29 cellular contexts compared by ENCODE assay signal in the genomic region with DNA sequence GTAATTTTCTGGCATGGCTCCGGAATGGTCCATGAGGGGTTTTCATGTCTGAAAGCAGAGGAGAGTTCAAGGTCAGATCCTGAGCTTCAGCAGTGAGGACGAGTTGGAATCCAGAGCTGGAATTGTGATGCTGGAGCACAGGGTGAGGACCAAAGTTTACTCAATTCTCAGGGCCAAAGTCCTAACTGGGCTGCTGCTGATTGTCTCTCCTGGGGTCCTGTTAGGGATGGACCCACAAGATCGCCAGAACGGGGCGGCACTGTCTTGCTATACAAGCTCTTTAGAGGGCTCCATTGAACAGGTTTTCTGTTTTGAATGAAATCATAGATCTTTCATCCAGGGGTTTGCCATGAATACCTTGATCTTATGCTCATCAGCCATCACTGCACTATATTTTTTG.
"Had no signal": no experiment of that assay in that cellular context is flagged by ENCODE, and none has a peak within 500 bp of the region (broad histone marks: within the 10 kb centered on the region; RNA-seq: fewer than 3 reads in every experiment).

No MANE protein-coding gene starts in this region.

- H3K4me1 Mint-ChIP-seq: naive thymus-derived CD8-positive, alpha-beta T cell; stimulated activated effector memory CD8-positive, alpha-beta T cell treated with anti-CD3 and anti-CD28 coated beads, Interleukin-12 subunit alpha, Interleukin-12 subunit beta, amount 100 ng/mL, for 72 hours; stimulated activated naive CD8-positive, alpha-beta T cell treated with anti-CD3 and anti-CD28 coated beads, Interleukin-15, amount 100 ng/mL, for 72 hours had no signal

- H3K4me3 ChIP-seq: ovary, psoas muscle, right lobe of liver, sigmoid colon, suprapubic skin, testis, tibial artery, transverse colon, upper lobe of left lung, vagina had no signal

- H3K36me3 ChIP-seq: neutrophil, ovary, right lobe of liver, sigmoid colon, suprapubic skin, tibial artery, transverse colon, upper lobe of left lung, vagina had no signal

- ATAC-seq: naive thymus-derived CD8-positive, alpha-beta T cell; psoas muscle; right cardiac atrium; right lobe of liver; stimulated activated naive CD8-positive, alpha-beta T cell treated with anti-CD3 and anti-CD28 coated beads, Interleukin-15, amount 100 ng/mL, for 72 hours; stimulated activated naive CD8-positive, alpha-beta T cell treated with anti-CD3 and anti-CD28 coated beads, Interleukin-15, Interleukin-2, amounts not matched to agents 100 U/mL and 50 U/mL, for 24 hours had no signal

- H3K9me3 Mint-ChIP-seq: naive thymus-derived CD8-positive, alpha-beta T cell; natural killer cell treated with Interleukin-12 subunit alpha and Interleukin-12 subunit beta and Interleukin-15 and Interleukin-18, amount 100 ng/mL, for 72 hours; nephron progenitor cell; neural crest cell; stimulated activated effector memory CD8-positive, alpha-beta T cell treated with anti-CD3 and anti-CD28 coated beads, Interleukin-12 subunit alpha, Interleukin-12 subunit beta, amount 100 ng/mL, for 72 hours; stimulated activated naive CD8-positive, alpha-beta T cell treated with anti-CD3 and anti-CD28 coated beads, Interleukin-15, amount 100 ng/mL, for 72 hours had no signal

- H3K27me3 ChIP-seq: ovary, right lobe of liver, sigmoid colon, testis, tibial artery, transverse colon, upper lobe of left lung, vagina had no signal

- H3K9me3 ChIP-seq: neutrophil, ovary, psoas muscle, right lobe of liver, sigmoid colon, suprapubic skin, testis, tibial artery, transverse colon, upper lobe of left lung, vagina had no signal

- H3K27me3 Mint-ChIP-seq: natural killer cell treated with Interleukin-12 subunit alpha and Interleukin-12 subunit beta and Interleukin-15 and Interleukin-18, amount 100 ng/mL, for 72 hours; stimulated activated naive CD8-positive, alpha-beta T cell treated with anti-CD3 and anti-CD28 coated beads, Interleukin-15, amount 100 ng/mL, for 72 hours had no signal

- DNase-seq: naive thymus-derived CD8-positive, alpha-beta T cell; nephron progenitor cell; nucleus accumbens; ovary; psoas muscle; right cardiac atrium; right lobe of liver; sigmoid colon; small intestine; stimulated activated CD4-positive, alpha-beta T cell treated with anti-CD3 and anti-CD28 coated beads, Interleukin-15, amount 100 ng/mL, for 24 hours; stimulated activated CD4-positive, alpha-beta T cell treated with anti-CD3 and anti-CD28 coated beads, Interleukin-2, amount 100 ng/mL, for 24 hours; stimulated activated CD4-positive, alpha-beta T cell treated with anti-CD3 and anti-CD28 coated beads, Interleukin-2, amount 100 ng/mL, for 48 hours; stimulated activated CD4-positive, alpha-beta T cell treated with anti-CD3 and anti-CD28 coated beads, Interleukin-4, amount 100 ng/mL, for 24 hours; stimulated activated naive CD4-positive, alpha-beta T cell; stimulated activated naive CD8-positive, alpha-beta T cell treated with anti-CD3 and anti-CD28 coated beads, Interleukin-15, amount 100 ng/mL, for 72 hours; stimulated activated naive CD8-positive, alpha-beta T cell treated with anti-CD3 and anti-CD28 coated beads, Interleukin-15, Interleukin-2, amounts not matched to agents 100 U/mL and 50 U/mL, for 24 hours; substantia nigra; testis; transverse colon; upper lobe of left lung had no signal

- H3K4me3 Mint-ChIP-seq: naive thymus-derived CD8-positive, alpha-beta T cell; natural killer cell treated with Interleukin-12 subunit alpha and Interleukin-12 subunit beta and Interleukin-15 and Interleukin-18, amount 100 ng/mL, for 72 hours; nephron progenitor cell; neural crest cell; stimulated activated effector memory CD8-positive, alpha-beta T cell treated with anti-CD3 and anti-CD28 coated beads, Interleukin-12 subunit alpha, Interleukin-12 subunit beta, amount 100 ng/mL, for 72 hours; stimulated activated naive CD8-positive, alpha-beta T cell treated with anti-CD3 and anti-CD28 coated beads, Interleukin-15, amount 100 ng/mL, for 72 hours had no signal

- H3K36me3 Mint-ChIP-seq: naive thymus-derived CD8-positive, alpha-beta T cell; natural killer cell treated with Interleukin-12 subunit alpha and Interleukin-12 subunit beta and Interleukin-15 and Interleukin-18, amount 100 ng/mL, for 72 hours; stimulated activated effector memory CD8-positive, alpha-beta T cell treated with anti-CD3 and anti-CD28 coated beads, Interleukin-12 subunit alpha, Interleukin-12 subunit beta, amount 100 ng/mL, for 72 hours had no signal

- H3K27ac ChIP-seq: neutrophil, ovary, parathyroid adenoma, psoas muscle, right lobe of liver, sigmoid colon, suprapubic skin, testis, tibial artery, transverse colon, upper lobe of left lung, vagina had no signal

- H3K27ac Mint-ChIP-seq: naive thymus-derived CD8-positive, alpha-beta T cell; natural killer cell treated with Interleukin-12 subunit alpha and Interleukin-12 subunit beta and Interleukin-15 and Interleukin-18, amount 100 ng/mL, for 72 hours; nephron progenitor cell; progenitor cell of endocrine pancreas; stimulated activated effector memory CD8-positive, alpha-beta T cell treated with anti-CD3 and anti-CD28 coated beads, Interleukin-12 subunit alpha, Interleukin-12 subunit beta, amount 100 ng/mL, for 72 hours; stimulated activated naive CD8-positive, alpha-beta T cell treated with anti-CD3 and anti-CD28 coated beads, Interleukin-15, amount 100 ng/mL, for 72 hours had no signal

- H3K4me1 ChIP-seq: parathyroid adenoma, psoas muscle, right lobe of liver, sigmoid colon, suprapubic skin, testis, tibial artery, transverse colon, upper lobe of left lung, vagina had no signal
